In the genomic region with DNA sequence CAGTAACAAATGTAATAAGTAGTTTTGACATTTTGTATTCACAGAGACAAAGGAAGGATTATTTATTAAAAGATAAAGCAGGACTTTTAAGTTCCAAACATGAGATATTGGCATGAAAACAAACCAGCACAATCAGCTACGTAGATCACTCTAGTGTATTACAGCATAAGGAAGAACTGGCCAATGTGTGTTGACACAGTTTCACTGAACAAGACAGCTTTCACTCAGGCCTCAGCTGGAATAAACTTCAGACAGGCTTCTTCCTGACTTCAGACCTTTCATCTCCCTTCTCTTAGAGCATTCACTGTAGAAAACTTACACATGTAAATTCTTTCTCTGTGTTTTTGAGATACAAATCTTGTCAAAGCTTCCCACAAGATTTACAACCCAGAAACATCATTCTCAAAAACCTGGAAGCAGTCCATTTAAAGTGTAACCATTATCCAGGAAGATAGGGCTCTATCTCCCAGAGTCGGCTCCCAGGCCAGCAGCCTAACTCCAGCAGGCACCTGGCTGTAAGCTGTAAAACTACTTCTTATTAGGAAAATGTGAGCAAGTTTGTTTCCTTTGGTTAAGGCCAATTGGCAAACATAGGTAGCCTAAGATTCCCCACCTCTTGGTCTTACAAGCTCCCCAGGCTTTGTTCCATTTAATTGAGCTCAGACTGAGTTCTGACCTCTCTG, we compare ENCODE assay signal across 20 cellular contexts.
DNase-seq lines count a peak whose midpoint lies in the region; ATAC-seq, FAIRE-seq and TF ChIP-seq lines count a peak whose summit lies in the region.
"Had no signal": no experiment of that assay in that cellular context is flagged by ENCODE, and none has a peak within 500 bp of the region (broad histone marks: within the 10 kb centered on the region; RNA-seq: fewer than 3 reads in every experiment).

No MANE protein-coding gene starts in this region.

- H3K79me2 ChIP-seq in osteoblast (ENCODE audit: insufficient read depth, low read length), result no peaks in the 10 kb centered on the region

- no peak for TF ChIP-seq CTCF in left lung (IDR thresholded peaks at IDR 0.05)
- no peak for TF ChIP-seq CTCF in testis (IDR thresholded peaks at IDR 0.05)
- no peak for TF ChIP-seq CTCF in osteoblast (IDR thresholded peaks at IDR 0.05; ENCODE audit: extremely low read depth, low read depth, low read length)

- H3K36me3 ChIP-seq in left lung (no peaks in the 10 kb centered on the region), testis (ENCODE audit: low read depth, missing control alignments) (no peaks in the 10 kb centered on the region), osteoblast (ENCODE audit: insufficient read depth, low read length) (no peaks in the 10 kb centered on the region)

- intact Hi-C loops in left lung (cut with DNase I) (no loop called here), testis (cut with DNase I; ENCODE audit: low total_unique reads) (no loop called here)
- intact Hi-C loops in activated CD4-positive, alpha-beta memory T cell treated with anti-CD3 and anti-CD28 coated beads for 36 hours (cut with micrococcal nuclease), result no loop called here

- no peak overlapping the region for H2AFZ ChIP-seq in osteoblast (ENCODE audit: low read length)

- no peak overlapping the region for H3K27ac Mint-ChIP-seq in activated CD4-positive, alpha-beta memory T cell treated with anti-CD3 and anti-CD28 coated beads for 36 hours
- H3K27ac Mint-ChIP-seq: CD8-positive, alpha-beta T cell had no signal

- H4K20me1 ChIP-seq in osteoblast (ENCODE audit: insufficient read depth, low read length), result no peaks in the 10 kb centered on the region

- no peaks in the 10 kb centered on the region for H3K9me3 Mint-ChIP-seq in activated CD4-positive, alpha-beta memory T cell treated with anti-CD3 and anti-CD28 coated beads for 36 hours

- no peak overlapping the region for H3K4me3 Mint-ChIP-seq in activated CD4-positive, alpha-beta memory T cell treated with anti-CD3 and anti-CD28 coated beads for 36 hours
- H3K4me3 Mint-ChIP-seq: CD8-positive, alpha-beta T cell had no signal

- POLR2A ChIA-PET in activated CD4-positive, alpha-beta memory T cell treated with anti-CD3 and anti-CD28 coated beads for 36 hours (lab: Charles Lee), result no interaction called here

- no peaks in the 10 kb centered on the region for H3K4me1 Mint-ChIP-seq in activated CD4-positive, alpha-beta memory T cell treated with anti-CD3 and anti-CD28 coated beads for 36 hours (ENCODE audit: low read depth)

- no peak for FAIRE-seq in RCC 7860 (lab: Jason Lieb, UNC)
- FAIRE-seq: GM19239 had no signal

- 38 to 49% methylated on average over 2 of the region's 2 CpGs for WGBS in testis, 2 donors

- H3K27me3 ChIP-seq in left lung (no peaks in the 10 kb centered on the region), testis (no peaks in the 10 kb centered on the region), osteoblast (ENCODE audit: insufficient read depth, low read length) (no peaks in the 10 kb centered on the region)

- no peak overlapping the region for H3K4me2 ChIP-seq in osteoblast (ENCODE audit: insufficient read depth, low read length)

- DNase-seq in NCI-H510A treated with DMSO at 0.1 percent for 48 hours (lab: John Stamatoyannopoulos, UW), result peak; percentile 53
- no peak for DNase-seq in NCI-H510A (lab: John Stamatoyannopoulos, UW)
- DNase-seq in left lung, result no peak
- DNase-seq in testis, result peak; percentile 31
- no peak for DNase-seq in osteoblast (ENCODE audit: insufficient read length, low spot score, missing footprints)
- DNase-seq in RCC 7860 (ENCODE audit: low spot score), result no peak
- DNase-seq in activated CD4-positive, alpha-beta memory T cell treated with anti-CD3 and anti-CD28 coated beads for 36 hours, result no peak
- DNase-seq: 8988T; CD8-positive, alpha-beta T cell; EL; H7; KBM-7; NCI-H1436; NCI-H2029; NCI-H2171; NCI-H446 treated with DMSO at 0.1 percent for 48 hours; NCI-H82; SIG-M5 had no signal

- H3K9me3 ChIP-seq in left lung (no peaks in the 10 kb centered on the region), testis (no peaks in the 10 kb centered on the region), osteoblast (ENCODE audit: low read depth, low read length) (peaks cover 2% of the 10 kb centered on the region)

- H3K27ac ChIP-seq in left lung, result no peak overlapping the region
- peak overlapping the region; percentile 0 to 36 for H3K27ac ChIP-seq in testis
- H3K27ac ChIP-seq in osteoblast (ENCODE audit: low read depth, low read length), result no peak overlapping the region

- H3K4me1 ChIP-seq in left lung, result no peaks in the 10 kb centered on the region
- peaks cover 6% of the 10 kb centered on the region for H3K4me1 ChIP-seq in testis
- H3K4me1 ChIP-seq in osteoblast (ENCODE audit: insufficient read depth, low read length), result no peaks in the 10 kb centered on the region

- H3K4me3 ChIP-seq in left lung (no peak overlapping the region), testis (no peak overlapping the region), osteoblast (ENCODE audit: insufficient read depth, low read length) (no peak overlapping the region)

- CTCF ChIA-PET in activated CD4-positive, alpha-beta memory T cell treated with anti-CD3 and anti-CD28 coated beads for 36 hours (lab: Charles Lee), result no interaction called here

- H3K27me3 Mint-ChIP-seq in activated CD4-positive, alpha-beta memory T cell treated with anti-CD3 and anti-CD28 coated beads for 36 hours, result no peaks in the 10 kb centered on the region

- no peak for TF ChIP-seq POLR2A in testis (IDR thresholded peaks at IDR 0.05)

- no peak for ATAC-seq in SK-N-SH treated with all-trans-retinoic acid at 6 μM for 48 hours
- peak; percentile 47 for ATAC-seq in left lung
- ATAC-seq: CD8-positive, alpha-beta T cell had no signal

- H3K36me3 Mint-ChIP-seq in activated CD4-positive, alpha-beta memory T cell treated with anti-CD3 and anti-CD28 coated beads for 36 hours, result no peaks in the 10 kb centered on the region
- H3K36me3 Mint-ChIP-seq: CD8-positive, alpha-beta T cell had no signal

TF ChIP-seq in SK-N-SH treated with all-trans-retinoic acid at 6 μM for 48 hours, 23 proteins besides CTCF, POLR2A, EP300 and RAD21:
- TF ChIP-seq TCF4 (CRISPR knock-in tag; IDR thresholded peaks at IDR 0.05; ENCODE audit: borderline replicate concordance), result no peak
- TF ChIP-seq, protein P1, sequence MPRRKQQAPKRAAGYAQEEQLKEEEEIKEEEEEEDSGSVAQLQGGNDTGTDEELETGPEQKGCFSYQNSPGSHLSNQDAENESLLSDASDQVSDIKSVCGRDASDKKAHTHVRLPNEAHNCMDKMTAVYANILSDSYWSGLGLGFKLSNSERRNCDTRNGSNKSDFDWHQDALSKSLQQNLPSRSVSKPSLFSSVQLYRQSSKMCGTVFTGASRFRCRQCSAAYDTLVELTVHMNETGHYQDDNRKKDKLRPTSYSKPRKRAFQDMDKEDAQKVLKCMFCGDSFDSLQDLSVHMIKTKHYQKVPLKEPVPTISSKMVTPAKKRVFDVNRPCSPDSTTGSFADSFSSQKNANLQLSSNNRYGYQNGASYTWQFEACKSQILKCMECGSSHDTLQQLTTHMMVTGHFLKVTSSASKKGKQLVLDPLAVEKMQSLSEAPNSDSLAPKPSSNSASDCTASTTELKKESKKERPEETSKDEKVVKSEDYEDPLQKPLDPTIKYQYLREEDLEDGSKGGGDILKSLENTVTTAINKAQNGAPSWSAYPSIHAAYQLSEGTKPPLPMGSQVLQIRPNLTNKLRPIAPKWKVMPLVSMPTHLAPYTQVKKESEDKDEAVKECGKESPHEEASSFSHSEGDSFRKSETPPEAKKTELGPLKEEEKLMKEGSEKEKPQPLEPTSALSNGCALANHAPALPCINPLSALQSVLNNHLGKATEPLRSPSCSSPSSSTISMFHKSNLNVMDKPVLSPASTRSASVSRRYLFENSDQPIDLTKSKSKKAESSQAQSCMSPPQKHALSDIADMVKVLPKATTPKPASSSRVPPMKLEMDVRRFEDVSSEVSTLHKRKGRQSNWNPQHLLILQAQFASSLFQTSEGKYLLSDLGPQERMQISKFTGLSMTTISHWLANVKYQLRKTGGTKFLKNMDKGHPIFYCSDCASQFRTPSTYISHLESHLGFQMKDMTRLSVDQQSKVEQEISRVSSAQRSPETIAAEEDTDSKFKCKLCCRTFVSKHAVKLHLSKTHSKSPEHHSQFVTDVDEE (CRISPR knock-in tag; IDR thresholded peaks at IDR 0.05), result peak; percentile 38; the same call in 1 of the 2 replicates
- no peak for TF ChIP-seq ZNF565 (CRISPR knock-in tag; conservative IDR thresholded peaks at IDR 0.05; ENCODE audit: low read depth)
- TF ChIP-seq ISL1 (CRISPR knock-in tag; IDR thresholded peaks at IDR 0.05), result peak; percentile 43
- TF ChIP-seq ARNTL (CRISPR knock-in tag; IDR thresholded peaks at IDR 0.05; ENCODE audit: borderline replicate concordance, low read depth), result no peak
- no peak for TF ChIP-seq OSR1 (CRISPR knock-in tag; IDR thresholded peaks at IDR 0.05)
- TF ChIP-seq, protein P2, sequence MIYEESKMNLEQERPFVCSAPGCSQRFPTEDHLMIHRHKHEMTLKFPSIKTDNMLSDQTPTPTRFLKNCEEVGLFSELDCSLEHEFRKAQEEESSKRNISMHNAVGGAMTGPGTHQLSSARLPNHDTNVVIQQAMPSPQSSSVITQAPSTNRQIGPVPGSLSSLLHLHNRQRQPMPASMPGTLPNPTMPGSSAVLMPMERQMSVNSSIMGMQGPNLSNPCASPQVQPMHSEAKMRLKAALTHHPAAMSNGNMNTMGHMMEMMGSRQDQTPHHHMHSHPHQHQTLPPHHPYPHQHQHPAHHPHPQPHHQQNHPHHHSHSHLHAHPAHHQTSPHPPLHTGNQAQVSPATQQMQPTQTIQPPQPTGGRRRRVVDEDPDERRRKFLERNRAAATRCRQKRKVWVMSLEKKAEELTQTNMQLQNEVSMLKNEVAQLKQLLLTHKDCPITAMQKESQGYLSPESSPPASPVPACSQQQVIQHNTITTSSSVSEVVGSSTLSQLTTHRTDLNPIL (CRISPR knock-in tag; IDR thresholded peaks at IDR 0.05; ENCODE audit: low read depth), result no peak
- TF ChIP-seq GLIS3 (CRISPR knock-in tag; IDR thresholded peaks at IDR 0.05), result no peak
- TF ChIP-seq SNAI2 (CRISPR knock-in tag; IDR thresholded peaks at IDR 0.05), result no peak

Comparison
In these comparisons a context has a peak if more than half of its experiments do, and no peak if none do; other contexts are left out.
1. DNase-seq: peak in NCI-H510A treated with DMSO at 0.1 percent for 48 hours (single experiment) and testis (single experiment); none in NCI-H510A (single experiment), left lung (0 of 2), osteoblast (single experiment), RCC 7860 (single experiment) and activated CD4-positive, alpha-beta memory T cell treated with anti-CD3 and anti-CD28 coated beads for 36 hours (single experiment).
2. H3K27ac ChIP-seq: peak in testis (2 of 2); none in left lung (0 of 2) and osteoblast (single experiment).